In the genomic region with DNA sequence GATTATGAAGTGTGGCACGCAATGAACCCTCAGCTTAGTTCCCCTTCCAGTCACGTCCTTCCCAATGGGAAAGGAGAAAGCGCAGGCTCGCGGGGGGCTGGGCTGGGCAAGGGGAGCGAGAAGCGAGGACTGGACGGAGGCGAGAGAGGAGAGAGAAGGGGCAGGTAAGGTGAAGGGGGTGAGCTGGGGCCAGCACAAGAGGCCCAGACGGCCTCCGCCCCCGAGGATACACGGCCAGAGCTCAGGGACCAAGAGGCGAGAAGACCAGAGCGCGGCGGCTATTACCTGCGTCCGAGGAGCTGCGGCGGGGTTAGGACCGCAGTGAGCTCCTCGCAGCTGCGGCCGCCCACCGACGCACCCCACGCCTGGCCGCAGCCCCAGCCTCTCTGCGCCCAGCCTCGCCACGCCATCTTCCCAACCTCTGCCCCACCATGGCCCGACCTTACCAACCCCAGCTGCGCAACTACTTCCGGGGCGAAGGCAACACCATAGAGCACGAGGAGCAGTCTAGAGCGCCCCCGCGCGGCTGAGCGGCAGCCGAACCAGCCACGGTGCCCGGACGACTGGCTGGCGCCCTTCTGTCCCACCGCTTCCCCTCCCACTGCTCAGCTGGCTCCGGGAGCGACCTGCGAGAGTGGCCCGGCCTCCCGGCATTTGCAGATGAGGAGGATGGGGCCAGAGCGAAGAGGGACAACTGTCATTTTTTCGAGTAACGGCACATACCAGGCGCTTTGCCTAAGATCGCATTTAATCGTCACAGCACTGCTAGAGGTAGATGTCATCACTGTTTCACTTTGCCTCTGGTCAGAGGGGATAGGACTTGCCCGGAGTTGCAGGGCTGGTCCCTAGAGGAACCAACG, we compare ENCODE assay signal across 1 cellular context.
TF ChIP-seq lines count a peak whose summit lies in the region.

A gene with protein sequence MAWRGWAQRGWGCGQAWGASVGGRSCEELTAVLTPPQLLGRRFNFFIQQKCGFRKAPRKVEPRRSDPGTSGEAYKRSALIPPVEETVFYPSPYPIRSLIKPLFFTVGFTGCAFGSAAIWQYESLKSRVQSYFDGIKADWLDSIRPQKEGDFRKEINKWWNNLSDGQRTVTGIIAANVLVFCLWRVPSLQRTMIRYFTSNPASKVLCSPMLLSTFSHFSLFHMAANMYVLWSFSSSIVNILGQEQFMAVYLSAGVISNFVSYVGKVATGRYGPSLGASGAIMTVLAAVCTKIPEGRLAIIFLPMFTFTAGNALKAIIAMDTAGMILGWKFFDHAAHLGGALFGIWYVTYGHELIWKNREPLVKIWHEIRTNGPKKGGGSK (minus strand): TSS at position 444 of the 860 bp plus-strand sequence. CDS start 34 bp downstream, at position 410.

TF ChIP-seq in HepG2, 621 proteins besides CTCF, POLR2A, EP300 and RAD21 (continued from another document and continues in another):
- TF ChIP-seq, protein P1, sequence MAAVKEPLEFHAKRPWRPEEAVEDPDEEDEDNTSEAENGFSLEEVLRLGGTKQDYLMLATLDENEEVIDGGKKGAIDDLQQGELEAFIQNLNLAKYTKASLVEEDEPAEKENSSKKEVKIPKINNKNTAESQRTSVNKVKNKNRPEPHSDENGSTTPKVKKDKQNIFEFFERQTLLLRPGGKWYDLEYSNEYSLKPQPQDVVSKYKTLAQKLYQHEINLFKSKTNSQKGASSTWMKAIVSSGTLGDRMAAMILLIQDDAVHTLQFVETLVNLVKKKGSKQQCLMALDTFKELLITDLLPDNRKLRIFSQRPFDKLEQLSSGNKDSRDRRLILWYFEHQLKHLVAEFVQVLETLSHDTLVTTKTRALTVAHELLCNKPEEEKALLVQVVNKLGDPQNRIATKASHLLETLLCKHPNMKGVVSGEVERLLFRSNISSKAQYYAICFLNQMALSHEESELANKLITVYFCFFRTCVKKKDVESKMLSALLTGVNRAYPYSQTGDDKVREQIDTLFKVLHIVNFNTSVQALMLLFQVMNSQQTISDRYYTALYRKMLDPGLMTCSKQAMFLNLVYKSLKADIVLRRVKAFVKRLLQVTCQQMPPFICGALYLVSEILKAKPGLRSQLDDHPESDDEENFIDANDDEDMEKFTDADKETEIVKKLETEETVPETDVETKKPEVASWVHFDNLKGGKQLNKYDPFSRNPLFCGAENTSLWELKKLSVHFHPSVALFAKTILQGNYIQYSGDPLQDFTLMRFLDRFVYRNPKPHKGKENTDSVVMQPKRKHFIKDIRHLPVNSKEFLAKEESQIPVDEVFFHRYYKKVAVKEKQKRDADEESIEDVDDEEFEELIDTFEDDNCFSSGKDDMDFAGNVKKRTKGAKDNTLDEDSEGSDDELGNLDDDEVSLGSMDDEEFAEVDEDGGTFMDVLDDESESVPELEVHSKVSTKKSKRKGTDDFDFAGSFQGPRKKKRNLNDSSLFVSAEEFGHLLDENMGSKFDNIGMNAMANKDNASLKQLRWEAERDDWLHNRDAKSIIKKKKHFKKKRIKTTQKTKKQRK (IDR thresholded peaks at IDR 0.05; ENCODE audit: low read length) = no peak
- TF ChIP-seq NFE2 (CRISPR knock-in tag; IDR thresholded peaks at IDR 0.05) (no peak), RFX3 (CRISPR knock-in tag; IDR thresholded peaks at IDR 0.05) (peak; percentile 11; the same call in 1 of the 2 replicates), ZKSCAN5 (CRISPR knock-in tag; IDR thresholded peaks at IDR 0.05) (peak; percentile 26; the same call in 1 of the 2 replicates), ZNF674 (CRISPR knock-in tag; IDR thresholded peaks at IDR 0.05; ENCODE audit: low read depth) (0 out of 2 replicates have a peak, but pooled peaks have one; percentile 37), ZNF563 (CRISPR knock-in tag; IDR thresholded peaks at IDR 0.05) (peak; percentile 87; the same call in 1 of the 2 replicates), ZNF501 (CRISPR knock-in tag; IDR thresholded peaks at IDR 0.05) (peak; percentile 90), JARID2 (CRISPR knock-in tag; IDR thresholded peaks at IDR 0.05; ENCODE audit: insufficient replicate concordance) (peak; percentile 58), SRY (CRISPR knock-in tag; IDR thresholded peaks at IDR 0.05) (peak; percentile 88), ZSCAN31 (CRISPR knock-in tag; IDR thresholded peaks at IDR 0.05; ENCODE audit: low read depth) (peak; percentile 89), RFX5 (IDR thresholded peaks at IDR 0.05; ENCODE audit: low read depth, low read length) (peak; percentile 20; the same call in 1 of the 2 replicates), ZNF790 (CRISPR knock-in tag; IDR thresholded peaks at IDR 0.05; ENCODE audit: borderline replicate concordance) (peak; percentile 52; the same call in 1 of the 2 replicates), PITX1 (CRISPR knock-in tag; IDR thresholded peaks at IDR 0.05) (peak; percentile 41), ZNF367 (CRISPR knock-in tag; IDR thresholded peaks at IDR 0.05; ENCODE audit: borderline replicate concordance) (0 out of 2 replicates have a peak, but pooled peaks have one; percentile 61), NCOA1 (CRISPR knock-in tag; IDR thresholded peaks at IDR 0.05) (peak; percentile 97), PLRG1 (conservative IDR thresholded peaks at IDR 0.05) (no peak), ZNF253 (CRISPR knock-in tag; IDR thresholded peaks at IDR 0.05; ENCODE audit: borderline replicate concordance) (peak; percentile 79; the same call in 1 of the 2 replicates), MATR3 (CRISPR knock-in tag; IDR thresholded peaks at IDR 0.05) (no peak), KMT2A (CRISPR knock-in tag; IDR thresholded peaks at IDR 0.05) (peak; percentile 98)
- TF ChIP-seq, protein P2, sequence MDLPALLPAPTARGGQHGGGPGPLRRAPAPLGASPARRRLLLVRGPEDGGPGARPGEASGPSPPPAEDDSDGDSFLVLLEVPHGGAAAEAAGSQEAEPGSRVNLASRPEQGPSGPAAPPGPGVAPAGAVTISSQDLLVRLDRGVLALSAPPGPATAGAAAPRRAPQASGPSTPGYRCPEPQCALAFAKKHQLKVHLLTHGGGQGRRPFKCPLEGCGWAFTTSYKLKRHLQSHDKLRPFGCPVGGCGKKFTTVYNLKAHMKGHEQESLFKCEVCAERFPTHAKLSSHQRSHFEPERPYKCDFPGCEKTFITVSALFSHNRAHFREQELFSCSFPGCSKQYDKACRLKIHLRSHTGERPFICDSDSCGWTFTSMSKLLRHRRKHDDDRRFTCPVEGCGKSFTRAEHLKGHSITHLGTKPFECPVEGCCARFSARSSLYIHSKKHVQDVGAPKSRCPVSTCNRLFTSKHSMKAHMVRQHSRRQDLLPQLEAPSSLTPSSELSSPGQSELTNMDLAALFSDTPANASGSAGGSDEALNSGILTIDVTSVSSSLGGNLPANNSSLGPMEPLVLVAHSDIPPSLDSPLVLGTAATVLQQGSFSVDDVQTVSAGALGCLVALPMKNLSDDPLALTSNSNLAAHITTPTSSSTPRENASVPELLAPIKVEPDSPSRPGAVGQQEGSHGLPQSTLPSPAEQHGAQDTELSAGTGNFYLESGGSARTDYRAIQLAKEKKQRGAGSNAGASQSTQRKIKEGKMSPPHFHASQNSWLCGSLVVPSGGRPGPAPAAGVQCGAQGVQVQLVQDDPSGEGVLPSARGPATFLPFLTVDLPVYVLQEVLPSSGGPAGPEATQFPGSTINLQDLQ (CRISPR knock-in tag; IDR thresholded peaks at IDR 0.05) = peak; percentile 84; the same call in 1 of the 2 replicates
- TF ChIP-seq, protein P3, sequence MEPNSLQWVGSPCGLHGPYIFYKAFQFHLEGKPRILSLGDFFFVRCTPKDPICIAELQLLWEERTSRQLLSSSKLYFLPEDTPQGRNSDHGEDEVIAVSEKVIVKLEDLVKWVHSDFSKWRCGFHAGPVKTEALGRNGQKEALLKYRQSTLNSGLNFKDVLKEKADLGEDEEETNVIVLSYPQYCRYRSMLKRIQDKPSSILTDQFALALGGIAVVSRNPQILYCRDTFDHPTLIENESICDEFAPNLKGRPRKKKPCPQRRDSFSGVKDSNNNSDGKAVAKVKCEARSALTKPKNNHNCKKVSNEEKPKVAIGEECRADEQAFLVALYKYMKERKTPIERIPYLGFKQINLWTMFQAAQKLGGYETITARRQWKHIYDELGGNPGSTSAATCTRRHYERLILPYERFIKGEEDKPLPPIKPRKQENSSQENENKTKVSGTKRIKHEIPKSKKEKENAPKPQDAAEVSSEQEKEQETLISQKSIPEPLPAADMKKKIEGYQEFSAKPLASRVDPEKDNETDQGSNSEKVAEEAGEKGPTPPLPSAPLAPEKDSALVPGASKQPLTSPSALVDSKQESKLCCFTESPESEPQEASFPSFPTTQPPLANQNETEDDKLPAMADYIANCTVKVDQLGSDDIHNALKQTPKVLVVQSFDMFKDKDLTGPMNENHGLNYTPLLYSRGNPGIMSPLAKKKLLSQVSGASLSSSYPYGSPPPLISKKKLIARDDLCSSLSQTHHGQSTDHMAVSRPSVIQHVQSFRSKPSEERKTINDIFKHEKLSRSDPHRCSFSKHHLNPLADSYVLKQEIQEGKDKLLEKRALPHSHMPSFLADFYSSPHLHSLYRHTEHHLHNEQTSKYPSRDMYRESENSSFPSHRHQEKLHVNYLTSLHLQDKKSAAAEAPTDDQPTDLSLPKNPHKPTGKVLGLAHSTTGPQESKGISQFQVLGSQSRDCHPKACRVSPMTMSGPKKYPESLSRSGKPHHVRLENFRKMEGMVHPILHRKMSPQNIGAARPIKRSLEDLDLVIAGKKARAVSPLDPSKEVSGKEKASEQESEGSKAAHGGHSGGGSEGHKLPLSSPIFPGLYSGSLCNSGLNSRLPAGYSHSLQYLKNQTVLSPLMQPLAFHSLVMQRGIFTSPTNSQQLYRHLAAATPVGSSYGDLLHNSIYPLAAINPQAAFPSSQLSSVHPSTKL (CRISPR knock-in tag; IDR thresholded peaks at IDR 0.05) = peak; percentile 82
- TF ChIP-seq, protein P4, sequence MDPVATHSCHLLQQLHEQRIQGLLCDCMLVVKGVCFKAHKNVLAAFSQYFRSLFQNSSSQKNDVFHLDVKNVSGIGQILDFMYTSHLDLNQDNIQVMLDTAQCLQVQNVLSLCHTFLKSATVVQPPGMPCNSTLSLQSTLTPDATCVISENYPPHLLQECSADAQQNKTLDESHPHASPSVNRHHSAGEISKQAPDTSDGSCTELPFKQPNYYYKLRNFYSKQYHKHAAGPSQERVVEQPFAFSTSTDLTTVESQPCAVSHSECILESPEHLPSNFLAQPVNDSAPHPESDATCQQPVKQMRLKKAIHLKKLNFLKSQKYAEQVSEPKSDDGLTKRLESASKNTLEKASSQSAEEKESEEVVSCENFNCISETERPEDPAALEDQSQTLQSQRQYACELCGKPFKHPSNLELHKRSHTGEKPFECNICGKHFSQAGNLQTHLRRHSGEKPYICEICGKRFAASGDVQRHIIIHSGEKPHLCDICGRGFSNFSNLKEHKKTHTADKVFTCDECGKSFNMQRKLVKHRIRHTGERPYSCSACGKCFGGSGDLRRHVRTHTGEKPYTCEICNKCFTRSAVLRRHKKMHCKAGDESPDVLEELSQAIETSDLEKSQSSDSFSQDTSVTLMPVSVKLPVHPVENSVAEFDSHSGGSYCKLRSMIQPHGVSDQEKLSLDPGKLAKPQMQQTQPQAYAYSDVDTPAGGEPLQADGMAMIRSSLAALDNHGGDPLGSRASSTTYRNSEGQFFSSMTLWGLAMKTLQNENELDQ (CRISPR knock-in tag; IDR thresholded peaks at IDR 0.05; ENCODE audit: borderline replicate concordance) = no peak
- TF ChIP-seq, protein P5, sequence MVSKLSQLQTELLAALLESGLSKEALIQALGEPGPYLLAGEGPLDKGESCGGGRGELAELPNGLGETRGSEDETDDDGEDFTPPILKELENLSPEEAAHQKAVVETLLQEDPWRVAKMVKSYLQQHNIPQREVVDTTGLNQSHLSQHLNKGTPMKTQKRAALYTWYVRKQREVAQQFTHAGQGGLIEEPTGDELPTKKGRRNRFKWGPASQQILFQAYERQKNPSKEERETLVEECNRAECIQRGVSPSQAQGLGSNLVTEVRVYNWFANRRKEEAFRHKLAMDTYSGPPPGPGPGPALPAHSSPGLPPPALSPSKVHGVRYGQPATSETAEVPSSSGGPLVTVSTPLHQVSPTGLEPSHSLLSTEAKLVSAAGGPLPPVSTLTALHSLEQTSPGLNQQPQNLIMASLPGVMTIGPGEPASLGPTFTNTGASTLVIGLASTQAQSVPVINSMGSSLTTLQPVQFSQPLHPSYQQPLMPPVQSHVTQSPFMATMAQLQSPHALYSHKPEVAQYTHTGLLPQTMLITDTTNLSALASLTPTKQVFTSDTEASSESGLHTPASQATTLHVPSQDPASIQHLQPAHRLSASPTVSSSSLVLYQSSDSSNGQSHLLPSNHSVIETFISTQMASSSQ (IDR thresholded peaks at IDR 0.05; ENCODE audit: low read depth) = no peak
- TF ChIP-seq, protein P5 (CRISPR knock-in tag; IDR thresholded peaks at IDR 0.05; ENCODE audit: borderline replicate concordance) = peak; percentile 81; the same call in 1 of the 2 replicates
- TF ChIP-seq, protein P6, sequence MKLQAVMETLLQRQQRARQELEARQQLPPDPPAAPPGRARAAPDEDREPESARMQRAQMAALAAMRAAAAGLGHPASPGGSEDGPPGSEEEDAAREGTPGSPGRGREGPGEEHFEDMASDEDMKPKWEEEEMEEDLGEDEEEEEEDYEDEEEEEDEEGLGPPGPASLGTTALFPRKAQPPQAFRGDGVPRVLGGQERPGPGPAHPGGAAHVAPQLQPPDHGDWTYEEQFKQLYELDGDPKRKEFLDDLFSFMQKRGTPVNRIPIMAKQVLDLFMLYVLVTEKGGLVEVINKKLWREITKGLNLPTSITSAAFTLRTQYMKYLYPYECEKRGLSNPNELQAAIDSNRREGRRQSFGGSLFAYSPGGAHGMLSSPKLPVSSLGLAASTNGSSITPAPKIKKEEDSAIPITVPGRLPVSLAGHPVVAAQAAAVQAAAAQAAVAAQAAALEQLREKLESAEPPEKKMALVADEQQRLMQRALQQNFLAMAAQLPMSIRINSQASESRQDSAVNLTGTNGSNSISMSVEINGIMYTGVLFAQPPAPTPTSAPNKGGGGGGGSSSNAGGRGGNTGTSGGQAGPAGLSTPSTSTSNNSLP (IDR thresholded peaks at IDR 0.05; ENCODE audit: low read depth, low read length) = peak; percentile 53; the same call in 1 of the 2 replicates
- TF ChIP-seq, protein P7, sequence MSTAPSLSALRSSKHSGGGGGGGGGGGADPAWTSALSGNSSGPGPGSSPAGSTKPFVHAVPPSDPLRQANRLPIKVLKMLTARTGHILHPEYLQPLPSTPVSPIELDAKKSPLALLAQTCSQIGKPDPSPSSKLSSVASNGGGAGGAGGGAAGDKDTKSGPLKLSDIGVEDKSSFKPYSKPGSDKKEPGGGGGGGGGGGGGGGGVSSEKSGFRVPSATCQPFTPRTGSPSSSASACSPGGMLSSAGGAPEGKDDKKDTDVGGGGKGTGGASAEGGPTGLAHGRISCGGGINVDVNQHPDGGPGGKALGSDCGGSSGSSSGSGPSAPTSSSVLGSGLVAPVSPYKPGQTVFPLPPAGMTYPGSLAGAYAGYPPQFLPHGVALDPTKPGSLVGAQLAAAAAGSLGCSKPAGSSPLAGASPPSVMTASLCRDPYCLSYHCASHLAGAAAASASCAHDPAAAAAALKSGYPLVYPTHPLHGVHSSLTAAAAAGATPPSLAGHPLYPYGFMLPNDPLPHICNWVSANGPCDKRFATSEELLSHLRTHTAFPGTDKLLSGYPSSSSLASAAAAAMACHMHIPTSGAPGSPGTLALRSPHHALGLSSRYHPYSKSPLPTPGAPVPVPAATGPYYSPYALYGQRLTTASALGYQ (CRISPR knock-in tag; IDR thresholded peaks at IDR 0.05) = peak; percentile 52; the same call in 1 of the 2 replicates
